Comparison of ENCODE assay signal across 2 cellular contexts in genomic region chr3:188789201-188789600, GRCh38.
TF ChIP-seq lines count a peak whose summit lies in the region.

No MANE protein-coding gene starts in this region.

TF ChIP-seq in SK-N-SH, 30 proteins besides CTCF, POLR2A, EP300 and RAD21 (continued from another document):
- TF ChIP-seq PBX3 (IDR thresholded peaks at IDR 0.05), result no peak
- no peak for TF ChIP-seq TCF12 (IDR thresholded peaks at IDR 0.05)
- no peak for TF ChIP-seq REST (IDR thresholded peaks at IDR 0.05; ENCODE audit: low read depth, low read length)
- no peak for TF ChIP-seq GABPA (IDR thresholded peaks at IDR 0.05; ENCODE audit: low read depth)
- TF ChIP-seq FOSL2 (IDR thresholded peaks at IDR 0.05; ENCODE audit: borderline replicate concordance, low read depth), result no peak
- no peak for TF ChIP-seq MAX (IDR thresholded peaks at IDR 0.05; ENCODE audit: low read depth)
- TF ChIP-seq IRF3 (IDR thresholded peaks at IDR 0.05; ENCODE audit: low read depth, low read length), result no peak
- no peak for TF ChIP-seq RFX5 (IDR thresholded peaks at IDR 0.05; ENCODE audit: low read length)
- no peak for TF ChIP-seq CHD2 (IDR thresholded peaks at IDR 0.05; ENCODE audit: low read length, partially characterized antibody)
- no peak for TF ChIP-seq YY1 (IDR thresholded peaks at IDR 0.05; ENCODE audit: low read depth)
- TF ChIP-seq FOXJ3 (CRISPR knock-in tag; IDR thresholded peaks at IDR 0.05), result no peak
- TF ChIP-seq POLR2AphosphoS5 (IDR thresholded peaks at IDR 0.05; ENCODE audit: low read depth, low read length), result no peak

TF ChIP-seq in SK-N-SH treated with all-trans-retinoic acid at 6 μM for 48 hours, 23 proteins besides CTCF, POLR2A, EP300 and RAD21 (continued from another document):
- no peak for TF ChIP-seq TSHZ2 (CRISPR knock-in tag; IDR thresholded peaks at IDR 0.05)
- TF ChIP-seq SNAI2 (CRISPR knock-in tag; IDR thresholded peaks at IDR 0.05), result no peak
- TF ChIP-seq ZFP3 (CRISPR knock-in tag; IDR thresholded peaks at IDR 0.05), result no peak
- no peak for TF ChIP-seq GLIS3 (CRISPR knock-in tag; IDR thresholded peaks at IDR 0.05)
